Comparison of ENCODE assay signal across 32 cellular contexts in genomic region chr7:148852272-148852671, GRCh38. TPM values are rescaled to one million over a fixed set of nuclear protein-coding genes. Genes with fewer than 3 reads are reported as not detected.
A peak's percentile ranks its signal among the peaks of the same experiment; 100 is the strongest.
DNase-seq lines count a peak whose midpoint lies in the region; ATAC-seq, FAIRE-seq and TF ChIP-seq lines count a peak whose summit lies in the region.
"Had no signal": no experiment of that assay in that cellular context is flagged by ENCODE, and none has a peak within 500 bp of the region (broad histone marks: within the 10 kb centered on the region; RNA-seq: fewer than 3 reads in every experiment).

No MANE protein-coding gene starts in this region.

- H4K5ac ChIP-seq in IMR-90 (ENCODE audit: low read depth, low read length) = no peak overlapping the region

- peaks cover 14% of the 10 kb centered on the region for H3K36me3 Mint-ChIP-seq in nephron progenitor cell (ENCODE audit: low read depth)
- no peaks in the 10 kb centered on the region for H3K36me3 Mint-ChIP-seq in CD4-positive, alpha-beta memory T cell
- H3K36me3 Mint-ChIP-seq: mesothelial cell of epicardium had no signal

- intact Hi-C loops in IMR-90 (cut with micrococcal nuclease) = no loop called here
- intact Hi-C loops in GM12878 (cut with micrococcal nuclease; ENCODE audit: unreplicated experiment) = no loop called here
- intact Hi-C loops in CD4-positive, alpha-beta memory T cell (cut with micrococcal nuclease) = no loop called here

- peak overlapping the region; percentile 14; the same call in 1 of the 2 replicates for H3K14ac ChIP-seq in IMR-90 (replicated peaks; ENCODE audit: low read depth, low read length)

- peak overlapping the region in 1 of 2 experiments; percentile 36; a peak in 1 of 4 replicates for H4K8ac ChIP-seq in IMR-90 (ENCODE audit: low read depth in 2 of 2, low read length in 2 of 2)

- TF ChIP-seq CTCF in IMR-90 (conservative IDR thresholded peaks at IDR 0.05; ENCODE audit: low read depth, low read length) (no peak), GM12878 (IDR thresholded peaks at IDR 0.05 in 2 of 3, conservative IDR thresholded peaks at IDR 0.05 in 1 of 3; ENCODE audit: control insufficient read depth in 2 of 3, extremely low read depth in 1 of 3, insufficient read depth in 1 of 3, low read depth in 3 of 3, low read length in 3 of 3) (no peak), nephron progenitor cell (IDR thresholded peaks at IDR 0.05) (no peak), hepatocyte (IDR thresholded peaks at IDR 0.05; ENCODE audit: poor library complexity) (no peak)

- no peak for TF ChIP-seq EP300 in GM12878 (IDR thresholded peaks at IDR 0.05; ENCODE audit: borderline replicate concordance in 1 of 2, control insufficient read depth in 1 of 2, low read depth in 2 of 2, low read length in 2 of 2)

- no peak overlapping the region for H3K18ac ChIP-seq in IMR-90 (ENCODE audit: low read depth, low read length)

- no peak overlapping the region for H3K56ac ChIP-seq in IMR-90 (ENCODE audit: extremely low read depth, insufficient read depth, low read length)

- H3K4ac ChIP-seq in IMR-90 (ENCODE audit: low read depth, low read length) = no peak overlapping the region

- H2AFZ ChIP-seq in IMR-90 (replicated peaks; ENCODE audit: low read length, poor library complexity) = no peak overlapping the region
- no peak overlapping the region for H2AFZ ChIP-seq in GM12878 (ENCODE audit: control insufficient read depth, low read depth, low read length)
- no peak overlapping the region for H2AFZ ChIP-seq in hepatocyte

- TF ChIP-seq POLR2A in IMR-90 (IDR thresholded peaks at IDR 0.05; ENCODE audit: low read depth, low read length) (no peak), GM12878 (IDR thresholded peaks at IDR 0.05; ENCODE audit: low read depth, low read length) (no peak)

- H4K20me1 ChIP-seq in IMR-90 (ENCODE audit: insufficient read depth, low read length) (peaks cover 15% of the 10 kb centered on the region), GM12878 (ENCODE audit: control insufficient read depth, insufficient read depth) (no peaks in the 10 kb centered on the region), hepatocyte (ENCODE audit: insufficient read depth, poor library complexity, severe bottlenecking) (no peaks in the 10 kb centered on the region)

- H3K9me1 ChIP-seq in IMR-90 (ENCODE audit: insufficient read depth, low read length) = peaks cover 5% of the 10 kb centered on the region

- no peak overlapping the region for H3K23ac ChIP-seq in IMR-90 (ENCODE audit: low read depth, low read length)

- no peak overlapping the region for H2BK120ac ChIP-seq in IMR-90 (ENCODE audit: low read depth, low read length)

- H3K27me3 ChIP-seq in IMR-90 (ENCODE audit: control insufficient read depth, insufficient read depth, low read length) (no peaks in the 10 kb centered on the region), GM12878 (replicated peaks in 1 of 2; ENCODE audit: control insufficient read depth in 2 of 2, insufficient read depth in 2 of 2, low read length in 1 of 2) (no peaks in the 10 kb centered on the region), hepatocyte (no peaks in the 10 kb centered on the region)
- no peaks in the 10 kb centered on the region for H3K27me3 ChIP-seq in CD4-positive, alpha-beta memory T cell (ENCODE audit: insufficient read depth, low read length)
- H3K27me3 ChIP-seq: BE2C, SJSA1, tibial nerve had no signal

- no peaks in the 10 kb centered on the region for H3K9me3 Mint-ChIP-seq in nephron progenitor cell
- no peaks in the 10 kb centered on the region for H3K9me3 Mint-ChIP-seq in CD4-positive, alpha-beta memory T cell
- H3K9me3 Mint-ChIP-seq: activated naive CD8-positive, alpha-beta T cell treated with anti-CD3 and anti-CD28 coated beads, Interleukin-2, amount 50 U/mL, for 24 hours; mesothelial cell of epicardium; stimulated activated effector memory CD8-positive, alpha-beta T cell treated with anti-CD3 and anti-CD28 coated beads, Interleukin-12 subunit alpha, Interleukin-12 subunit beta, amount 100 ng/mL, for 72 hours had no signal

- H2AK5ac ChIP-seq in IMR-90 (ENCODE audit: low read depth, low read length) = no peak overlapping the region

- peaks cover 31 to 57% of the 10 kb centered on the region in 2 experiments for H3K79me1 ChIP-seq in IMR-90 (ENCODE audit: low read depth in 1 of 2, low read length in 2 of 2)

- H3K4me3 ChIP-seq in IMR-90 (ENCODE audit: insufficient read depth, low read depth, low read length) (no peak overlapping the region), GM12878 (no peak overlapping the region), hepatocyte (no peak overlapping the region)
- H3K4me3 ChIP-seq in CD4-positive, alpha-beta memory T cell (ENCODE audit: low read length in 2 of 2) = no peak overlapping the region
- H3K4me3 ChIP-seq: coronary artery, SJSA1, tibial nerve had no signal

- H4K91ac ChIP-seq in IMR-90 (ENCODE audit: insufficient read depth, low read depth, low read length) = no peak overlapping the region

- H3K27me3 Mint-ChIP-seq in nephron progenitor cell (ENCODE audit: low read depth, poor library complexity) = no peaks in the 10 kb centered on the region
- no peaks in the 10 kb centered on the region for H3K27me3 Mint-ChIP-seq in CD4-positive, alpha-beta memory T cell
- H3K27me3 Mint-ChIP-seq: activated naive CD8-positive, alpha-beta T cell treated with anti-CD3 and anti-CD28 coated beads, Interleukin-2, amount 50 U/mL, for 24 hours had no signal

- peak overlapping the region; percentile 74 for H3K27ac Mint-ChIP-seq in nephron progenitor cell
- H3K27ac Mint-ChIP-seq in CD4-positive, alpha-beta memory T cell = no peak overlapping the region
- H3K27ac Mint-ChIP-seq: activated naive CD8-positive, alpha-beta T cell treated with anti-CD3 and anti-CD28 coated beads, Interleukin-2, amount 50 U/mL, for 24 hours; mesothelial cell of epicardium; stimulated activated effector memory CD8-positive, alpha-beta T cell treated with anti-CD3 and anti-CD28 coated beads, Interleukin-12 subunit alpha, Interleukin-12 subunit beta, amount 100 ng/mL, for 72 hours had no signal

- TF ChIP-seq RAD21 in IMR-90 (IDR thresholded peaks at IDR 0.05; ENCODE audit: low read length) (no peak), GM12878 (IDR thresholded peaks at IDR 0.05; ENCODE audit: insufficient read depth, low read depth, low read length) (no peak)

- H3K79me2 ChIP-seq in GM12878 (ENCODE audit: control insufficient read depth, insufficient read depth, low read length) (peaks cover 85% of the 10 kb centered on the region), hepatocyte (peaks cover 92% of the 10 kb centered on the region)

- H2BK15ac ChIP-seq in IMR-90 (ENCODE audit: low read depth, low read length) = no peak overlapping the region

- BruUV-seq in IMR-90 (replicated peaks; lab: Mats Ljungman, UMichigan) = no TSS peak
- no TSS peak for BruUV-seq in GM12878 (replicated peaks; lab: Mats Ljungman, UMichigan)

- peaks cover 46% of the 10 kb centered on the region for H3K4me1 Mint-ChIP-seq in nephron progenitor cell
- peaks cover 20 to 36% (median 26%) of the 10 kb centered on the region in 4 donors for H3K4me1 Mint-ChIP-seq in CD4-positive, alpha-beta memory T cell

- H3K9ac ChIP-seq in IMR-90 (ENCODE audit: low read depth, low read length) = no peak overlapping the region
- no peak overlapping the region for H3K9ac ChIP-seq in GM12878 (ENCODE audit: control insufficient read depth, insufficient read depth, low read length)

- H3K4me3 Mint-ChIP-seq in nephron progenitor cell = no peak overlapping the region
- no peak overlapping the region for H3K4me3 Mint-ChIP-seq in CD4-positive, alpha-beta memory T cell
- H3K4me3 Mint-ChIP-seq: activated naive CD8-positive, alpha-beta T cell treated with anti-CD3 and anti-CD28 coated beads, Interleukin-2, amount 50 U/mL, for 24 hours; mesothelial cell of epicardium; stimulated activated effector memory CD8-positive, alpha-beta T cell treated with anti-CD3 and anti-CD28 coated beads, Interleukin-12 subunit alpha, Interleukin-12 subunit beta, amount 100 ng/mL, for 72 hours had no signal

- dilution Hi-C loops in IMR-90 (cut with HindIII; ENCODE audit: low sequenced_read_pairs, unreplicated experiment) = no loop called here

- H2BK20ac ChIP-seq in IMR-90 (ENCODE audit: low read depth, low read length) = no peak overlapping the region

- H3K36me3 ChIP-seq in IMR-90 (ENCODE audit: control insufficient read depth, insufficient read depth, low read length) (no peaks in the 10 kb centered on the region), GM12878 (ENCODE audit: control insufficient read depth in 2 of 2, insufficient read depth in 2 of 2, low read length in 1 of 2) (no peaks in the 10 kb centered on the region), hepatocyte (replicated peaks; ENCODE audit: insufficient read depth, low read depth) (no peaks in the 10 kb centered on the region)
- no peaks in the 10 kb centered on the region for H3K36me3 ChIP-seq in CD4-positive, alpha-beta memory T cell (ENCODE audit: insufficient read depth, low read length)
- H3K36me3 ChIP-seq: BE2C, SJSA1, tibial nerve had no signal

- no peaks in the 10 kb centered on the region for H3K9me2 ChIP-seq in hepatocyte (replicated peaks; ENCODE audit: insufficient read depth)

- POLR2A ChIA-PET in IMR-90 (lab: Charles Lee; ENCODE audit: unreplicated experiment) = no interaction called here
- POLR2A ChIA-PET in GM12878 (lab: Charles Lee) = no interaction called here
- POLR2A ChIA-PET in CD4-positive, alpha-beta memory T cell (lab: Charles Lee; ENCODE audit: partially characterized antibody) = interaction anchor here (0.8 to 1.5 kb wide), 3 partner anchors 16 to 31 kb away, joined by 3 to 5 read pairs (median 4); no protein-coding TSS in a partner anchor

- H3K4me1 ChIP-seq in IMR-90 (ENCODE audit: control insufficient read depth, insufficient read depth, low read length) (peaks cover 4% of the 10 kb centered on the region; the same call in 1 of the 2 replicates), GM12878 (ENCODE audit: control insufficient read depth, insufficient read depth, low read length) (peaks cover 14% of the 10 kb centered on the region), hepatocyte (ENCODE audit: insufficient read depth) (peaks cover 8% of the 10 kb centered on the region)
- H3K4me1 ChIP-seq in CD4-positive, alpha-beta memory T cell (ENCODE audit: insufficient read depth, low read length) = peaks cover 40% of the 10 kb centered on the region
- H3K4me1 ChIP-seq: tibial nerve had no signal

- CTCF ChIA-PET in IMR-90 (lab: Yijun Ruan, JAX) = no interaction called here
- CTCF ChIA-PET in GM12878 (lab: Yijun Ruan, JAX) = interaction anchor here (1.1 kb wide), 1 partner anchor 12 kb away, joined by 3 read pairs; no protein-coding TSS in a partner anchor
- CTCF ChIA-PET in CD4-positive, alpha-beta memory T cell (lab: Charles Lee; ENCODE audit: partially characterized antibody) = interaction anchor here (1.9 kb wide), 1 partner anchor 111 kb away, joined by 11 read pairs; no protein-coding TSS in a partner anchor

- no CpG with 5 or more reads among the region's 1 CpG for WGBS in IMR-90 (ENCODE audit: extremely low coverage in 2 of 2, insufficient read length in 1 of 2), 2 experiments
- 95% methylated on average over 1 of the region's 1 CpG for WGBS in GM12878 (ENCODE audit: insufficient coverage, insufficient replicate concordance, low lambda C conversion rate, missing lambda C conversion rate)
- 89% methylated on average over 1 of the region's 1 CpG for WGBS in hepatocyte (ENCODE audit: low lambda C conversion rate, missing lambda C conversion rate)

- in situ Hi-C loops in IMR-90 (cut with MboI; ENCODE audit: low sequenced_read_pairs) (no loop called here), GM12878 (cut with MboI) (no loop called here)

- peak; percentile 32 for DNase-seq in EH (ENCODE audit: low read depth)
- no peak for DNase-seq in IMR-90
- DNase-seq in GM12878 (ENCODE audit: low read depth, low spot score) = no peak
- DNase-seq in nephron progenitor cell = no peak
- no peak for DNase-seq in hepatocyte (ENCODE audit: low spot score)
- DNase-seq in CD4-positive, alpha-beta memory T cell = no peak
- DNase-seq: activated CD4-positive, alpha-beta T cell treated with anti-CD3 and anti-CD28 coated beads for 48 hours; activated CD8-positive, alpha-beta memory T cell treated with anti-CD3 and anti-CD28 coated beads for 24 hours; activated gamma-delta T cell; activated naive CD8-positive, alpha-beta T cell treated with anti-CD3 and anti-CD28 coated beads, Interleukin-2, amount 50 U/mL, for 24 hours; BE2C; DMS153; effector memory CD4-positive, alpha-beta T cell; erythroblast; foreskin fibroblast; left ventricle myocardium superior; MV-4-11; NCI-H1436 treated with DMSO at 0.1 percent for 48 hours; NCI-H2107; RPMI8226; stimulated activated CD4-positive, alpha-beta T cell treated with anti-CD3 and anti-CD28 coated beads, Interleukin-15, amount 100 ng/mL, for 24 hours; T1000; WERI-Rb-1 had no signal

- ATAC-seq in IMR-90 (ENCODE audit: low read depth) (no peak), GM12878 (peak; percentile 8; the same call in 1 of the 3 replicates), GM18511 (IDR thresholded peaks at IDR 0.05; ENCODE audit: unreplicated experiment) (no peak)
- ATAC-seq: activated naive CD8-positive, alpha-beta T cell treated with anti-CD3 and anti-CD28 coated beads, Interleukin-2, amount 50 U/mL, for 24 hours; left ventricle myocardium superior; stimulated activated effector memory CD8-positive, alpha-beta T cell treated with anti-CD3 and anti-CD28 coated beads, Interleukin-12 subunit alpha, Interleukin-12 subunit beta, amount 100 ng/mL, for 72 hours had no signal

- SMC1A ChIA-PET in GM12878 (lab: Charles Lee; ENCODE audit: uncharacterized antibody, unreplicated experiment) = interaction anchor here (0.8 to 1.5 kb wide), 2 partner anchors 11 to 31 kb away, joined by 3 to 4 read pairs; partner anchors contain the start of gene EZH2

- FAIRE-seq in GM12878 (lab: Jason Lieb, UNC) = no peak
- FAIRE-seq: astrocyte, G401.6, keratinocyte had no signal

- RAD21 ChIA-PET in GM12878 (lab: Charles Lee; ENCODE audit: unreplicated experiment) = no interaction called here

- H3K27ac ChIP-seq in IMR-90 (ENCODE audit: insufficient read depth, low read length) (no peak overlapping the region), GM12878 (ENCODE audit: control insufficient read depth, insufficient read depth) (no peak overlapping the region), hepatocyte (no peak overlapping the region)
- H3K27ac ChIP-seq in CD4-positive, alpha-beta memory T cell (ENCODE audit: low read depth, low read length) = no peak overlapping the region
- H3K27ac ChIP-seq: coronary artery, SJSA1, tibial nerve had no signal

- H3K9me3 ChIP-seq in IMR-90 (ENCODE audit: control insufficient read depth, insufficient read depth, low read length) (no peaks in the 10 kb centered on the region), GM12878 (replicated peaks; ENCODE audit: control insufficient read depth, insufficient read depth, low read length) (no peaks in the 10 kb centered on the region), hepatocyte (ENCODE audit: low read depth) (no peaks in the 10 kb centered on the region)
- H3K9me3 ChIP-seq in CD4-positive, alpha-beta memory T cell (ENCODE audit: control insufficient read depth in 1 of 2, low read length in 2 of 2) = no peaks in the 10 kb centered on the region
- H3K9me3 ChIP-seq: BE2C, SJSA1, tibial nerve had no signal

- H2AK9ac ChIP-seq in IMR-90 (replicated peaks; ENCODE audit: low read depth, low read length, poor library complexity) = no peak overlapping the region

- no peak overlapping the region for H2BK5ac ChIP-seq in IMR-90 (ENCODE audit: low read depth, low read length, poor library complexity, severe bottlenecking)

- H3K4me2 ChIP-seq in IMR-90 (ENCODE audit: low read depth, low read length) (no peak overlapping the region), GM12878 (ENCODE audit: control insufficient read depth, insufficient read depth) (peak overlapping the region; percentile 12; the same call in 1 of the 2 replicates), hepatocyte (no peak overlapping the region)

RNA-seq across cellular contexts. Expression of gene EZH2, which starts 31.8 kb away (rescaled TPM):
- total RNA-seq in IMR-90 (2012; rRNA removed) (13.1 and 16.4 TPM in 2 replicates), GM12878 (2014; rRNA removed) (25.5 and 28.8 TPM in 2 replicates), GM12878 (2014; rRNA removed; fragmentation: Illumina TruSeq; extraction: Trizol) (29.5 and 31.6 TPM in 2 replicates), GM12878 (2021) (34.4 and 37.9 TPM in 2 replicates), hepatocyte (10.7 and 12.2 TPM in 2 replicates)
- polyA plus RNA-seq in IMR-90 (2012; rRNA removed) (17.9 and 19.8 TPM in 2 replicates), GM12878 (2011; rRNA removed) (69.6 and 85.0 TPM in 2 replicates), GM12878 (2014; fragmentation: Illumina TruSeq; extraction: Trizol) (51.0 and 60.9 TPM in 2 replicates), GM12878 (2014; fragmentation: Nextera tagmentation; extraction: Ambion mirVana) (10 to 100 TPM; 19.4 to 20.2 TPM), GM12878 (2014; rRNA removed) (39.1 and 43.7 TPM in 2 replicates), GM12878 (2016; fragmentation: Nextera tagmentation; extraction: Ambion mirVana) (10 to 100 TPM; 48.3 to 49.4 TPM), hepatocyte (11.7 and 13.2 TPM in 2 replicates)
- 3.2 and 5.8 TPM in 2 replicates for polyA plus RNA-seq in IMR-90 (2012; cell fraction: cytosol; rRNA removed)
- 12.6 and 41.3 TPM in 2 replicates for polyA plus RNA-seq in IMR-90 (2012; cell fraction: nucleus; rRNA removed; ENCODE audit: low replicate concordance)
- 74.5 and 78.5 TPM in 2 replicates for total RNA-seq in GM12878 (2013; cell fraction: nucleolus; rRNA removed)
- 25.2 TPM for polyA plus RNA-seq in GM12878 (2011; ENCODE audit: low read depth)
- polyA plus RNA-seq in GM12878 (2011; cell fraction: cytosol; rRNA removed) = 35.5 and 37.7 TPM in 2 replicates
- 144 and 148 TPM in 2 replicates for polyA plus RNA-seq in GM12878 (2011; cell fraction: nucleus; rRNA removed)
- polyA plus RNA-seq in GM12878 (2012) = 30.3 and 38.2 TPM in 2 replicates
- 34.8 and 35.1 TPM in 2 replicates for polyA minus RNA-seq in GM12878 (2011; rRNA and poly(A)+ RNA removed)
- 13.8 and 17.4 TPM in 2 replicates for polyA minus RNA-seq in GM12878 (2011; cell fraction: cytosol; rRNA and poly(A)+ RNA removed)
- polyA minus RNA-seq in GM12878 (2011; cell fraction: nucleus; rRNA and poly(A)+ RNA removed) = 33.6 and 47.6 TPM in 2 replicates
- total RNA-seq in CD4-positive, alpha-beta memory T cell = 10 to 100 TPM; 10.6 to 11.3 TPM
- polyA plus RNA-seq in CD4-positive, alpha-beta memory T cell = 1 to 10 TPM; 4.3 to 4.5 TPM
